Comparison of ENCODE assay signal across 8 cellular contexts in genomic region chr14:106843951-106844483, GRCh38.
DNase-seq lines count a peak whose midpoint lies in the region; ATAC-seq and TF ChIP-seq lines count a peak whose summit lies in the region.

No MANE protein-coding gene starts in this region.

- intact Hi-C loops in spleen (cut with DNase I; ENCODE audit: low total_unique reads) = no loop called here

- 54 to 77% methylated on average over 6 to 9 of the region's 14 CpGs for WGBS in gastroesophageal sphincter (ENCODE audit: low coverage in 1 of 2), 2 donors
- 16 to 26% (median 26%) methylated on average over 14 of the region's 14 CpGs for WGBS in spleen, 5 donors

- no peak overlapping the region for H3K27ac ChIP-seq in WERI-Rb-1
- H3K27ac ChIP-seq in gastroesophageal sphincter = peak overlapping the region in 3 of 4 donors; percentile 60 to 73 (median 66)
- peak overlapping the region; percentile 87 to 97 (median 92) for H3K27ac ChIP-seq in spleen
- no peak overlapping the region for H3K27ac ChIP-seq in foreskin keratinocyte

- peak overlapping the region; percentile 62 for H3K4me3 ChIP-seq in BE2C (ENCODE audit: low read depth, low read length)
- peak overlapping the region; percentile 71 for H3K4me3 ChIP-seq in Jurkat, Clone E6-1 (ENCODE audit: low read length)
- H3K4me3 ChIP-seq in WERI-Rb-1 (ENCODE audit: low read depth, low read length) = no peak overlapping the region
- H3K4me3 ChIP-seq in gastroesophageal sphincter = peak overlapping the region in 1 of 2 donors; percentile 44
- H3K4me3 ChIP-seq in spleen = peak overlapping the region; percentile 56 to 78 (median 59)

- TF ChIP-seq CTCF in BE2C (IDR thresholded peaks at IDR 0.05; ENCODE audit: low read depth, low read length) = no peak
- TF ChIP-seq CTCF in WERI-Rb-1 (IDR thresholded peaks at IDR 0.05; ENCODE audit: low read depth, low read length) = no peak
- no peak for TF ChIP-seq CTCF in gastroesophageal sphincter (IDR thresholded peaks at IDR 0.05)
- no peak for TF ChIP-seq CTCF in spleen (IDR thresholded peaks at IDR 0.05 in 8 of 11, conservative IDR thresholded peaks at IDR 0.05 in 3 of 11)
- TF ChIP-seq CTCF in foreskin keratinocyte (conservative IDR thresholded peaks at IDR 0.05) = no peak

- TF ChIP-seq EP300 in gastroesophageal sphincter (IDR thresholded peaks at IDR 0.05) = no peak

- H3K36me3 ChIP-seq in BE2C (no peaks in the 10 kb centered on the region), WERI-Rb-1 (no peaks in the 10 kb centered on the region), gastroesophageal sphincter (no peaks in the 10 kb centered on the region), spleen (no peaks in the 10 kb centered on the region)

- TF ChIP-seq POLR2A in gastroesophageal sphincter (IDR thresholded peaks at IDR 0.05) (no peak), spleen (IDR thresholded peaks at IDR 0.05) (no peak)

- H3K27me3 ChIP-seq in BE2C (peaks cover 51% of the 10 kb centered on the region), WERI-Rb-1 (ENCODE audit: insufficient read depth, low read depth, severe bottlenecking) (peaks cover 88% of the 10 kb centered on the region), gastroesophageal sphincter (peaks cover 49% of the 10 kb centered on the region), spleen (replicated peaks in 1 of 7) (peaks cover 0 to 7% (median 0%) of the 10 kb centered on the region in 7 donors), foreskin keratinocyte (no peaks in the 10 kb centered on the region)

- ATAC-seq in gastroesophageal sphincter (no peak), esophagus mucosa (no peak), foreskin keratinocyte (no peak)

- H3K4me1 ChIP-seq in BE2C = no peaks in the 10 kb centered on the region
- H3K4me1 ChIP-seq in gastroesophageal sphincter = no peaks in the 10 kb centered on the region
- peaks cover 7 to 66% (median 41%) of the 10 kb centered on the region in 6 donors for H3K4me1 ChIP-seq in spleen
- H3K4me1 ChIP-seq in foreskin keratinocyte = no peaks in the 10 kb centered on the region

- H3K9me3 ChIP-seq in BE2C (no peaks in the 10 kb centered on the region), WERI-Rb-1 (ENCODE audit: severe bottlenecking) (no peaks in the 10 kb centered on the region), gastroesophageal sphincter (no peaks in the 10 kb centered on the region), spleen (no peaks in the 10 kb centered on the region)

- DNase-seq in BE2C (no peak), WERI-Rb-1 (peak; percentile 22), spleen (peak; percentile 77), DMS153 treated with DMSO at 0.1 percent for 48 hours (lab: John Stamatoyannopoulos, UW; ENCODE audit: unreplicated experiment) (no peak), foreskin keratinocyte (no peak)
- peak; percentile 67 for DNase-seq in Jurkat, Clone E6-1 (ENCODE audit: low read depth, low spot score)

Comparison
In these comparisons a context has a peak if more than half of its experiments do, and no peak if none do; other contexts are left out.
1. DNase-seq: peak in Jurkat, Clone E6-1 (single experiment), WERI-Rb-1 (single experiment) and spleen (single experiment); none in BE2C (single experiment), DMS153 treated with DMSO at 0.1 percent for 48 hours (single experiment) and foreskin keratinocyte (0 of 2).
2. H3K27ac ChIP-seq: peak in gastroesophageal sphincter (3 of 4) and spleen (8 of 8); none in WERI-Rb-1 (single experiment) and foreskin keratinocyte (single experiment).